ENCODE assay signal across 15 cellular contexts in genomic region chr10:58175990-58176910, GRCh38.
DNase-seq lines count a peak whose midpoint lies in the region; ATAC-seq, FAIRE-seq and TF ChIP-seq lines count a peak whose summit lies in the region.
"Had no signal": no experiment of that assay in that cellular context is flagged by ENCODE, and none has a peak within 500 bp of the region (broad histone marks: within the 10 kb centered on the region; RNA-seq: fewer than 3 reads in every experiment).

No MANE protein-coding gene starts in this region.

- H4K20me1 ChIP-seq in GM23338 (replicated peaks; ENCODE audit: insufficient read depth) (no peaks in the 10 kb centered on the region), endothelial cell of umbilical vein (replicated peaks; ENCODE audit: control insufficient read depth, extremely low read depth, insufficient read depth, low read length) (no peaks in the 10 kb centered on the region)

- H3K27me3 ChIP-seq in GM23338 (ENCODE audit: insufficient read depth): no peaks in the 10 kb centered on the region
- no peaks in the 10 kb centered on the region for H3K27me3 ChIP-seq in RWPE2 (ENCODE audit: insufficient read depth, poor library complexity, severe bottlenecking)
- peaks cover 0 to 3% of the 10 kb centered on the region in 2 experiments for H3K27me3 ChIP-seq in endothelial cell of umbilical vein (ENCODE audit: control insufficient read depth in 2 of 2, insufficient read depth in 2 of 2, low read length in 2 of 2)
- H3K27me3 ChIP-seq: sigmoid colon had no signal

- in situ Hi-C loops in G401 (cut with HindIII; ENCODE audit: low sequenced_read_pairs): no loop called here

- no peak overlapping the region for H2AFZ ChIP-seq in GM23338
- no peak overlapping the region for H2AFZ ChIP-seq in endothelial cell of umbilical vein (ENCODE audit: low read depth, low read length)

- POLR2A ChIA-PET in endothelial cell of umbilical vein (lab: Charles Lee): no interaction called here

- H3K9me3 ChIP-seq in RWPE2 (ENCODE audit: severe bottlenecking): no peaks in the 10 kb centered on the region
- no peaks in the 10 kb centered on the region for H3K9me3 ChIP-seq in endothelial cell of umbilical vein (replicated peaks; ENCODE audit: control insufficient read depth, insufficient read depth, low read length)
- H3K9me3 ChIP-seq: left ventricle myocardium inferior, sigmoid colon had no signal

- no peaks in the 10 kb centered on the region for H3F3A ChIP-seq in GM23338 (replicated peaks; ENCODE audit: low read depth)

- no peaks in the 10 kb centered on the region for H3K79me2 ChIP-seq in GM23338 (replicated peaks; ENCODE audit: insufficient read depth)
- H3K79me2 ChIP-seq in endothelial cell of umbilical vein (ENCODE audit: control insufficient read depth, insufficient read depth, low read length): no peaks in the 10 kb centered on the region

- peaks cover under 1% of the 10 kb centered on the region; the same call in 2 of the 3 replicates for H3K4me1 Mint-ChIP-seq in GM23338
- H3K4me1 Mint-ChIP-seq in activated CD4-positive, alpha-beta T cell treated with anti-CD3 and anti-CD28 coated beads, Interleukin-2, amount 10 ng/mL, durations not matched to agents 24 days and 14 days: no peaks in the 10 kb centered on the region
- H3K4me1 Mint-ChIP-seq: activated B cell treated with CpG ODN at 0.5 μM for 24 hours, CD14-positive monocyte had no signal

- no peak overlapping the region for H3K4me3 Mint-ChIP-seq in GM23338
- no peak overlapping the region for H3K4me3 Mint-ChIP-seq in activated CD4-positive, alpha-beta T cell treated with anti-CD3 and anti-CD28 coated beads, Interleukin-2, amount 10 ng/mL, durations not matched to agents 24 days and 14 days
- H3K4me3 Mint-ChIP-seq: activated B cell treated with CpG ODN at 0.5 μM for 24 hours; CD14-positive monocyte; dendritic cell treated with granulocyte-macrophage colony-stimulating factor and Interleukin-4, amounts not matched to agents 40 ng/mL and 50 ng/mL, for 4 days had no signal

- FAIRE-seq in endothelial cell of umbilical vein (lab: Jason Lieb, UNC): peak; percentile 40

- BruUV-seq in endothelial cell of umbilical vein (replicated peaks; lab: Mats Ljungman, UMichigan): no TSS peak

- DNase-seq in GM23338 (ENCODE audit: low spot score): peak; percentile 48
- DNase-seq in RWPE2 (ENCODE audit: low spot score): no peak
- peak; percentile 24 for DNase-seq in endothelial cell of umbilical vein (ENCODE audit: low read depth, low spot score)
- peak; percentile 38 to 42 for DNase-seq in lung microvascular endothelial cell (ENCODE audit: low read depth in 2 of 2)
- DNase-seq in G401 (ENCODE audit: low spot score): no peak
- DNase-seq in activated CD4-positive, alpha-beta T cell treated with anti-CD3 and anti-CD28 coated beads, Interleukin-2, amount 10 ng/mL, durations not matched to agents 24 days and 14 days: no peak
- no peak for DNase-seq in islet precursor cell
- DNase-seq: activated B cell treated with CpG ODN at 0.5 μM for 24 hours; activated CD8-positive, alpha-beta memory T cell treated with anti-CD3 and anti-CD28 coated beads, Interleukin-2, amount 50 U/mL, for 4 hours; left ventricle myocardium inferior; NCI-H1436; sigmoid colon had no signal

- H3K9me3 Mint-ChIP-seq in GM23338: no peaks in the 10 kb centered on the region
- H3K9me3 Mint-ChIP-seq in activated CD4-positive, alpha-beta T cell treated with anti-CD3 and anti-CD28 coated beads, Interleukin-2, amount 10 ng/mL, durations not matched to agents 24 days and 14 days: no peaks in the 10 kb centered on the region
- H3K9me3 Mint-ChIP-seq: activated B cell treated with CpG ODN at 0.5 μM for 24 hours; dendritic cell treated with granulocyte-macrophage colony-stimulating factor and Interleukin-4, amounts not matched to agents 40 ng/mL and 50 ng/mL, for 4 days had no signal

- dilution Hi-C loops in endothelial cell of umbilical vein (cut with MboI; ENCODE audit: extremely low pct_ligation_motif_present, low sequenced_read_pairs): no loop called here

- H3K27me3 Mint-ChIP-seq in GM23338 (ENCODE audit: insufficient read depth, low read depth, poor library complexity): no peaks in the 10 kb centered on the region
- H3K27me3 Mint-ChIP-seq in activated CD4-positive, alpha-beta T cell treated with anti-CD3 and anti-CD28 coated beads, Interleukin-2, amount 10 ng/mL, durations not matched to agents 24 days and 14 days: peaks cover 3% of the 10 kb centered on the region
- H3K27me3 Mint-ChIP-seq: dendritic cell treated with granulocyte-macrophage colony-stimulating factor and Interleukin-4, amounts not matched to agents 40 ng/mL and 50 ng/mL, for 4 days had no signal

- H3K27ac ChIP-seq in GM23338 (ENCODE audit: low read depth): no peak overlapping the region
- no peak overlapping the region for H3K27ac ChIP-seq in RWPE2 (ENCODE audit: poor library complexity, severe bottlenecking)
- H3K27ac ChIP-seq in endothelial cell of umbilical vein (ENCODE audit: insufficient read depth, low read depth, low read length): no peak overlapping the region
- H3K27ac ChIP-seq: left ventricle myocardium inferior, sigmoid colon had no signal

- no peak for TF ChIP-seq CTCF in GM23338 (conservative IDR thresholded peaks at IDR 0.05; ENCODE audit: low read depth in 2 of 2)
- no peak for TF ChIP-seq CTCF in RWPE2 (IDR thresholded peaks at IDR 0.05; ENCODE audit: poor library complexity, severe bottlenecking)
- TF ChIP-seq CTCF in endothelial cell of umbilical vein (IDR thresholded peaks at IDR 0.05; ENCODE audit: extremely low read depth in 1 of 2, insufficient read depth in 1 of 2, low read depth in 1 of 2, low read length in 2 of 2): no peak

- ATAC-seq in GM23338 (peak; percentile 68), RWPE2 (ENCODE audit: low read depth) (peak; percentile 52; the same call in 2 of the 3 replicates), GM18498 (IDR thresholded peaks at IDR 0.05; ENCODE audit: unreplicated experiment) (no peak)

- no peak overlapping the region for H3K27ac Mint-ChIP-seq in GM23338
- no peak overlapping the region for H3K27ac Mint-ChIP-seq in activated CD4-positive, alpha-beta T cell treated with anti-CD3 and anti-CD28 coated beads, Interleukin-2, amount 10 ng/mL, durations not matched to agents 24 days and 14 days
- H3K27ac Mint-ChIP-seq: activated B cell treated with CpG ODN at 0.5 μM for 24 hours; dendritic cell treated with granulocyte-macrophage colony-stimulating factor and Interleukin-4, amounts not matched to agents 40 ng/mL and 50 ng/mL, for 4 days had no signal

- H3K9me2 ChIP-seq in GM23338 (ENCODE audit: insufficient read depth): no peaks in the 10 kb centered on the region; the same call in 1 of the 2 replicates

- peaks cover 3% of the 10 kb centered on the region; the same call in 1 of the 2 replicates for H3K4me1 ChIP-seq in GM23338 (ENCODE audit: insufficient read depth)
- H3K4me1 ChIP-seq in RWPE2 (ENCODE audit: insufficient read depth, poor library complexity, severe bottlenecking): peaks cover 8% of the 10 kb centered on the region
- no peaks in the 10 kb centered on the region for H3K4me1 ChIP-seq in endothelial cell of umbilical vein (ENCODE audit: control insufficient read depth, extremely low read depth, insufficient read depth, low read length)
- H3K4me1 ChIP-seq: left ventricle myocardium inferior had no signal

- H3K36me3 Mint-ChIP-seq in GM23338 (ENCODE audit: low read depth): no peaks in the 10 kb centered on the region
- H3K36me3 Mint-ChIP-seq in activated CD4-positive, alpha-beta T cell treated with anti-CD3 and anti-CD28 coated beads, Interleukin-2, amount 10 ng/mL, durations not matched to agents 24 days and 14 days (ENCODE audit: low read depth): no peaks in the 10 kb centered on the region
- H3K36me3 Mint-ChIP-seq: CD14-positive monocyte had no signal

- H3K4me2 ChIP-seq in GM23338 (no peak overlapping the region), endothelial cell of umbilical vein (ENCODE audit: insufficient read depth, low read length) (no peak overlapping the region)

- no peak overlapping the region for H3K9ac ChIP-seq in endothelial cell of umbilical vein (replicated peaks; ENCODE audit: extremely low read depth, insufficient read depth, low read length)

- no peak for TF ChIP-seq POLR2A in endothelial cell of umbilical vein (IDR thresholded peaks at IDR 0.05; ENCODE audit: low read depth, low read length)

- CTCF ChIA-PET in endothelial cell of umbilical vein (lab: Charles Lee): interaction anchor here (0.9 to 6.1 kb wide), 4 partner anchors 13 to 128 kb away, joined by 6 to 281 read pairs (median 22); no protein-coding TSS in a partner anchor

- H3K4me3 ChIP-seq in GM23338 (no peak overlapping the region), RWPE2 (ENCODE audit: severe bottlenecking) (no peak overlapping the region), endothelial cell of umbilical vein (replicated peaks in 1 of 3; ENCODE audit: insufficient read depth in 1 of 3, low read depth in 1 of 3, low read length in 3 of 3) (no peak overlapping the region)
- H3K4me3 ChIP-seq: left ventricle myocardium inferior, sigmoid colon had no signal

- no peaks in the 10 kb centered on the region for H3K9me1 ChIP-seq in endothelial cell of umbilical vein (replicated peaks; ENCODE audit: control insufficient read depth, extremely low read depth, insufficient read depth, low read length)

- no peaks in the 10 kb centered on the region for H3K36me3 ChIP-seq in GM23338 (ENCODE audit: insufficient read depth)
- H3K36me3 ChIP-seq in RWPE2 (ENCODE audit: low read depth): no peaks in the 10 kb centered on the region
- H3K36me3 ChIP-seq in endothelial cell of umbilical vein (ENCODE audit: control insufficient read depth in 2 of 2, extremely low read depth in 1 of 2, insufficient read depth in 2 of 2, low read length in 2 of 2): no peaks in the 10 kb centered on the region
- H3K36me3 ChIP-seq: left ventricle myocardium inferior, sigmoid colon had no signal

- intact Hi-C loops in endothelial cell of umbilical vein (cut with micrococcal nuclease): loop anchor here (2.0 kb wide), 1 partner anchor 209 kb away; the partner anchor contains the start of gene TFAM
- intact Hi-C loops in activated CD4-positive, alpha-beta T cell treated with anti-CD3 and anti-CD28 coated beads, Interleukin-2, amount 10 ng/mL, durations not matched to agents 24 days and 14 days (cut with micrococcal nuclease): loop anchor here (5.0 kb wide), 1 partner anchor 211 kb away; the partner anchor contains the start of gene TFAM

TF ChIP-seq in GM23338, 12 proteins besides CTCF, POLR2A, EP300 and RAD21 (continues in another document):
- TF ChIP-seq POLR2AphosphoS5 (IDR thresholded peaks at IDR 0.05; ENCODE audit: low read depth): no peak
- no peak for TF ChIP-seq STAT1 (IDR thresholded peaks at IDR 0.05; ENCODE audit: unreplicated experiment)
- TF ChIP-seq NANOG (IDR thresholded peaks at IDR 0.05; ENCODE audit: borderline replicate concordance): no peak
- TF ChIP-seq JUNB (IDR thresholded peaks at IDR 0.05; ENCODE audit: unreplicated experiment): no peak
- TF ChIP-seq EZH2phosphoT487 (IDR thresholded peaks at IDR 0.05; ENCODE audit: unreplicated experiment): no peak

TF ChIP-seq in endothelial cell of umbilical vein, 7 proteins besides CTCF, POLR2A, EP300 and RAD21 (continues in another document):
- no peak for TF ChIP-seq MAX (IDR thresholded peaks at IDR 0.05; ENCODE audit: insufficient read depth, insufficient read length)
- TF ChIP-seq JUN (IDR thresholded peaks at IDR 0.05; ENCODE audit: borderline replicate concordance, insufficient read depth, insufficient read length, low read depth): no peak

Comparison
In these comparisons a context has a peak if more than half of its experiments do, and no peak if none do; other contexts are left out.
1. DNase-seq: peak in GM23338 (single experiment), endothelial cell of umbilical vein (single experiment) and lung microvascular endothelial cell (2 of 2); none in RWPE2 (single experiment), G401 (single experiment), activated CD4-positive, alpha-beta T cell treated with anti-CD3 and anti-CD28 coated beads, Interleukin-2, amount 10 ng/mL, durations not matched to agents 24 days and 14 days (single experiment) and islet precursor cell (single experiment).